In the genomic region with DNA sequence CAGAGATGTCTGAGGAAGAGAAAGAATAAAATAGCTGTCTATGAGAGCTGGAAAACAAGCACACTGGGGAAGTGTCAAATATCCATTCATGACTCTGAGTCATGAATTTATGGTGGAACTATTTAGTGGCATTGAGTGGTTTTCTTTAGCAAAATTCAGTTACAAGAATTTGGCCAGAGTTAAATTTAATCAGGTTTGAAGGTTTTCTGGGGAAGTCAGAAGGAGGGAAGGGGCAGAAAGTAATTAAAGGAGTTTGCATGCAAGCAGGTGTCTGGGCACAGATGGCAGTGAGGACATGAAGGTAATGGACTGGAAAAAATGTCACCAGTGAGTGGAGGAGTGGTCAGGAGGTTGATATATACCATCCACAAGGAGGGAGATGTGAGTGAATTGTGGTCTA, we compare ENCODE assay signal across 1 cellular context.
A peak's percentile ranks its signal among the peaks of the same experiment; 100 is the strongest.
TF ChIP-seq lines count a peak whose summit lies in the region.

No MANE protein-coding gene starts in this region.

TF ChIP-seq in HEK293, 187 proteins besides CTCF, POLR2A, EP300 and RAD21 (continued from another document):
- TF ChIP-seq, protein P1, sequence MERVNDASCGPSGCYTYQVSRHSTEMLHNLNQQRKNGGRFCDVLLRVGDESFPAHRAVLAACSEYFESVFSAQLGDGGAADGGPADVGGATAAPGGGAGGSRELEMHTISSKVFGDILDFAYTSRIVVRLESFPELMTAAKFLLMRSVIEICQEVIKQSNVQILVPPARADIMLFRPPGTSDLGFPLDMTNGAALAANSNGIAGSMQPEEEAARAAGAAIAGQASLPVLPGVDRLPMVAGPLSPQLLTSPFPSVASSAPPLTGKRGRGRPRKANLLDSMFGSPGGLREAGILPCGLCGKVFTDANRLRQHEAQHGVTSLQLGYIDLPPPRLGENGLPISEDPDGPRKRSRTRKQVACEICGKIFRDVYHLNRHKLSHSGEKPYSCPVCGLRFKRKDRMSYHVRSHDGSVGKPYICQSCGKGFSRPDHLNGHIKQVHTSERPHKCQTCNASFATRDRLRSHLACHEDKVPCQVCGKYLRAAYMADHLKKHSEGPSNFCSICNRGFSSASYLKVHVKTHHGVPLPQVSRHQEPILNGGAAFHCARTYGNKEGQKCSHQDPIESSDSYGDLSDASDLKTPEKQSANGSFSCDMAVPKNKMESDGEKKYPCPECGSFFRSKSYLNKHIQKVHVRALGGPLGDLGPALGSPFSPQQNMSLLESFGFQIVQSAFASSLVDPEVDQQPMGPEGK (tag by site-specific recombination; IDR thresholded peaks at IDR 0.05), result peak; percentile 49; the same call in 1 of the 2 replicates
- TF ChIP-seq ZNF416 (tag by site-specific recombination; IDR thresholded peaks at IDR 0.05) (no peak), ZBTB48 (tag by site-specific recombination; IDR thresholded peaks at IDR 0.05) (no peak), ZEB2 (tag by site-specific recombination; IDR thresholded peaks at IDR 0.05) (0 out of 2 replicates have a peak, but pooled peaks have one; percentile 11), YY2 (tag by site-specific recombination; IDR thresholded peaks at IDR 0.05) (no peak)
- TF ChIP-seq, protein P2, sequence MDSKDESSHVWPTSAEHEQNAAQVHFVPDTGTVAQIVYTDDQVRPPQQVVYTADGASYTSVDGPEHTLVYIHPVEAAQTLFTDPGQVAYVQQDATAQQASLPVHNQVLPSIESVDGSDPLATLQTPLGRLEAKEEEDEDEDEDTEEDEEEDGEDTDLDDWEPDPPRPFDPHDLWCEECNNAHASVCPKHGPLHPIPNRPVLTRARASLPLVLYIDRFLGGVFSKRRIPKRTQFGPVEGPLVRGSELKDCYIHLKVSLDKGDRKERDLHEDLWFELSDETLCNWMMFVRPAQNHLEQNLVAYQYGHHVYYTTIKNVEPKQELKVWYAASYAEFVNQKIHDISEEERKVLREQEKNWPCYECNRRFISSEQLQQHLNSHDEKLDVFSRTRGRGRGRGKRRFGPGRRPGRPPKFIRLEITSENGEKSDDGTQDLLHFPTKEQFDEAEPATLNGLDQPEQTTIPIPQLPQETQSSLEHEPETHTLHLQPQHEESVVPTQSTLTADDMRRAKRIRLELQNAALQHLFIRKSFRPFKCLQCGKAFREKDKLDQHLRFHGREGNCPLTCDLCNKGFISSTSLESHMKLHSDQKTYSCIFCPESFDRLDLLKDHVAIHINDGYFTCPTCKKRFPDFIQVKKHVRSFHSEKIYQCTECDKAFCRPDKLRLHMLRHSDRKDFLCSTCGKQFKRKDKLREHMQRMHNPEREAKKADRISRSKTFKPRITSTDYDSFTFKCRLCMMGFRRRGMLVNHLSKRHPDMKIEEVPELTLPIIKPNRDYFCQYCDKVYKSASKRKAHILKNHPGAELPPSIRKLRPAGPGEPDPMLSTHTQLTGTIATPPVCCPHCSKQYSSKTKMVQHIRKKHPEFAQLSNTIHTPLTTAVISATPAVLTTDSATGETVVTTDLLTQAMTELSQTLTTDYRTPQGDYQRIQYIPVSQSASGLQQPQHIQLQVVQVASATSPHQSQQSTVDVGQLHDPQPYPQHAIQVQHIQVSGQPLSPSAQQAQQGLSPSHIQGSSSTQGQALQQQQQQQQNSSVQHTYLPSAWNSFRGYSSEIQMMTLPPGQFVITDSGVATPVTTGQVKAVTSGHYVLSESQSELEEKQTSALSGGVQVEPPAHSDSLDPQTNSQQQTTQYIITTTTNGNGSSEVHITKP (tag by site-specific recombination; IDR thresholded peaks at IDR 0.05), result no peak
- TF ChIP-seq, protein P3, sequence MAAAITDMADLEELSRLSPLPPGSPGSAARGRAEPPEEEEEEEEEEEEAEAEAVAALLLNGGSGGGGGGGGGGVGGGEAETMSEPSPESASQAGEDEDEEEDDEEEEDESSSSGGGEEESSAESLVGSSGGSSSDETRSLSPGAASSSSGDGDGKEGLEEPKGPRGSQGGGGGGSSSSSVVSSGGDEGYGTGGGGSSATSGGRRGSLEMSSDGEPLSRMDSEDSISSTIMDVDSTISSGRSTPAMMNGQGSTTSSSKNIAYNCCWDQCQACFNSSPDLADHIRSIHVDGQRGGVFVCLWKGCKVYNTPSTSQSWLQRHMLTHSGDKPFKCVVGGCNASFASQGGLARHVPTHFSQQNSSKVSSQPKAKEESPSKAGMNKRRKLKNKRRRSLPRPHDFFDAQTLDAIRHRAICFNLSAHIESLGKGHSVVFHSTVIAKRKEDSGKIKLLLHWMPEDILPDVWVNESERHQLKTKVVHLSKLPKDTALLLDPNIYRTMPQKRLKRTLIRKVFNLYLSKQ (tag by site-specific recombination; IDR thresholded peaks at IDR 0.05; ENCODE audit: borderline replicate concordance), result no peak
